ENCODE assay signal across 1 cellular context in genomic region chr9:38422555-38423245, GRCh38.
TF ChIP-seq lines count a peak whose summit lies in the region.

No MANE protein-coding gene starts in this region.

TF ChIP-seq in GM23338, 12 proteins besides CTCF, POLR2A, EP300 and RAD21:
- TF ChIP-seq REST (IDR thresholded peaks at IDR 0.05; ENCODE audit: unreplicated experiment) (no peak), ZNF114 (CRISPR knock-in tag; IDR thresholded peaks at IDR 0.05) (no peak), NANOG (IDR thresholded peaks at IDR 0.05; ENCODE audit: borderline replicate concordance) (no peak), EZH2phosphoT487 (IDR thresholded peaks at IDR 0.05; ENCODE audit: unreplicated experiment) (no peak), ZNF462 (CRISPR knock-in tag; IDR thresholded peaks at IDR 0.05) (no peak), JUNB (IDR thresholded peaks at IDR 0.05; ENCODE audit: unreplicated experiment) (no peak)
- TF ChIP-seq, protein P1, sequence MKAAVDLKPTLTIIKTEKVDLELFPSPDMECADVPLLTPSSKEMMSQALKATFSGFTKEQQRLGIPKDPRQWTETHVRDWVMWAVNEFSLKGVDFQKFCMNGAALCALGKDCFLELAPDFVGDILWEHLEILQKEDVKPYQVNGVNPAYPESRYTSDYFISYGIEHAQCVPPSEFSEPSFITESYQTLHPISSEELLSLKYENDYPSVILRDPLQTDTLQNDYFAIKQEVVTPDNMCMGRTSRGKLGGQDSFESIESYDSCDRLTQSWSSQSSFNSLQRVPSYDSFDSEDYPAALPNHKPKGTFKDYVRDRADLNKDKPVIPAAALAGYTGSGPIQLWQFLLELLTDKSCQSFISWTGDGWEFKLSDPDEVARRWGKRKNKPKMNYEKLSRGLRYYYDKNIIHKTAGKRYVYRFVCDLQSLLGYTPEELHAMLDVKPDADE (IDR thresholded peaks at IDR 0.05) = no peak
